Comparison of ENCODE assay signal across 8 cellular contexts in genomic region chr1:64268653-64269557, GRCh38.
A peak's percentile ranks its signal among the peaks of the same experiment; 100 is the strongest.
DNase-seq lines count a peak whose midpoint lies in the region; ATAC-seq and TF ChIP-seq lines count a peak whose summit lies in the region.

No MANE protein-coding gene starts in this region.

- H3K79me2 ChIP-seq in GM23338 (replicated peaks; ENCODE audit: insufficient read depth) (no peaks in the 10 kb centered on the region), hepatocyte (no peaks in the 10 kb centered on the region)

- ATAC-seq in GM23338: peak; percentile 91
- ATAC-seq in GM21825 (IDR thresholded peaks at IDR 0.05; ENCODE audit: unreplicated experiment): no peak

- no peaks in the 10 kb centered on the region for H3K9me2 ChIP-seq in GM23338 (ENCODE audit: insufficient read depth)
- H3K9me2 ChIP-seq in hepatocyte (replicated peaks; ENCODE audit: insufficient read depth): no peaks in the 10 kb centered on the region

- H3K27ac ChIP-seq in GM23338 (ENCODE audit: low read depth): no peak overlapping the region
- no peak overlapping the region for H3K27ac ChIP-seq in ascending aorta
- H3K27ac ChIP-seq in hepatocyte: peak overlapping the region; percentile 48
- H3K27ac ChIP-seq in spleen: peak overlapping the region in 1 of 8 donors; percentile 19

- intact Hi-C loops in Calu3 (cut with micrococcal nuclease; ENCODE audit: unreplicated experiment) (loop anchor here (1.0 to 5.0 kb wide), 4 partner anchors 133 to 555 kb away; no protein-coding TSS in a partner anchor), ascending aorta (cut with DNase I) (loop anchor here (1.0 to 2.0 kb wide), 3 partner anchors 405 to 556 kb away; no protein-coding TSS in a partner anchor), spleen (cut with DNase I; ENCODE audit: low total_unique reads) (loop anchor here (5.0 kb wide), 1 partner anchor 553 kb away; no protein-coding TSS in a partner anchor)

- BruUV-seq in Calu3 (replicated peaks; lab: Mats Ljungman, UMichigan): no TSS peak

- CTCF ChIA-PET in Calu3 (lab: Charles Lee): interaction anchor here (0.6 to 1.3 kb wide), 5 partner anchors 89 to 556 kb away, joined by 3 to 4 read pairs (median 3); no protein-coding TSS in a partner anchor

- peak overlapping the region; percentile 56; the same call in 1 of the 2 replicates for H2AFZ ChIP-seq in GM23338
- no peak overlapping the region for H2AFZ ChIP-seq in hepatocyte

- H3K4me3 ChIP-seq in GM23338 (no peak overlapping the region), ascending aorta (no peak overlapping the region), hepatocyte (no peak overlapping the region), spleen (no peak overlapping the region)

- H3K4me1 ChIP-seq in GM23338 (ENCODE audit: insufficient read depth) (peaks cover 3% of the 10 kb centered on the region; the same call in 1 of the 2 replicates), ascending aorta (no peaks in the 10 kb centered on the region), hepatocyte (ENCODE audit: insufficient read depth) (no peaks in the 10 kb centered on the region), spleen (peaks cover 0 to 7% (median 5%) of the 10 kb centered on the region in 6 donors)

- H3K27me3 Mint-ChIP-seq in Calu3 (ENCODE audit: unreplicated experiment) (peaks cover 1% of the 10 kb centered on the region), GM23338 (ENCODE audit: insufficient read depth, low read depth, poor library complexity) (no peaks in the 10 kb centered on the region)

- WGBS in hepatocyte (ENCODE audit: low lambda C conversion rate, missing lambda C conversion rate): 57% methylated on average over 23 of the region's 23 CpGs
- WGBS in spleen, 5 donors: 55 to 60% (median 58%) methylated on average over 23 of the region's 23 CpGs

- TF ChIP-seq CTCF in Calu3 (IDR thresholded peaks at IDR 0.05; ENCODE audit: unreplicated experiment): peak; percentile 85
- peak; percentile 78 to 89 for TF ChIP-seq CTCF in GM23338 (conservative IDR thresholded peaks at IDR 0.05; ENCODE audit: low read depth in 2 of 2)
- TF ChIP-seq CTCF in ascending aorta (IDR thresholded peaks at IDR 0.05): peak; percentile 62 to 81 (median 79)
- TF ChIP-seq CTCF in hepatocyte (IDR thresholded peaks at IDR 0.05; ENCODE audit: poor library complexity): peak; percentile 98
- TF ChIP-seq CTCF in spleen (IDR thresholded peaks at IDR 0.05 in 8 of 11, conservative IDR thresholded peaks at IDR 0.05 in 3 of 11): peak in 10 of 11 experiments; percentile 33 to 78 (median 64)

- no peak overlapping the region for H3K27ac Mint-ChIP-seq in Calu3 (ENCODE audit: unreplicated experiment)
- no peak overlapping the region for H3K27ac Mint-ChIP-seq in GM23338

- no peak overlapping the region for H3K4me2 ChIP-seq in GM23338
- no peak overlapping the region for H3K4me2 ChIP-seq in hepatocyte

- no peak for TF ChIP-seq POLR2A in spleen (IDR thresholded peaks at IDR 0.05)

- H3K36me3 Mint-ChIP-seq in Calu3 (ENCODE audit: insufficient read depth, unreplicated experiment) (no peaks in the 10 kb centered on the region), GM23338 (ENCODE audit: low read depth) (peaks cover 20% of the 10 kb centered on the region)

- no peaks in the 10 kb centered on the region for H4K20me1 ChIP-seq in GM23338 (replicated peaks; ENCODE audit: insufficient read depth)
- H4K20me1 ChIP-seq in hepatocyte (ENCODE audit: insufficient read depth, poor library complexity, severe bottlenecking): no peaks in the 10 kb centered on the region

- H3K36me3 ChIP-seq in GM23338 (ENCODE audit: insufficient read depth) (0 out of 2 replicates have a peak, but pooled peaks cover 7% of the 10 kb centered on the region), ascending aorta (no peaks in the 10 kb centered on the region), hepatocyte (replicated peaks; ENCODE audit: insufficient read depth, low read depth) (no peaks in the 10 kb centered on the region), spleen (no peaks in the 10 kb centered on the region)

- H3K9me3 Mint-ChIP-seq in Calu3 (ENCODE audit: low read depth, unreplicated experiment) (peaks cover 2% of the 10 kb centered on the region), GM23338 (peaks cover 20% of the 10 kb centered on the region)

- H3K27me3 ChIP-seq in GM23338 (ENCODE audit: insufficient read depth): no peaks in the 10 kb centered on the region
- H3K27me3 ChIP-seq in ascending aorta: no peaks in the 10 kb centered on the region
- H3K27me3 ChIP-seq in hepatocyte: no peaks in the 10 kb centered on the region
- no peaks in the 10 kb centered on the region for H3K27me3 ChIP-seq in spleen (replicated peaks in 1 of 7)

- H3K4me1 Mint-ChIP-seq in Calu3 (ENCODE audit: low read depth, unreplicated experiment): no peaks in the 10 kb centered on the region
- peaks cover 3% of the 10 kb centered on the region for H3K4me1 Mint-ChIP-seq in GM23338

- H3K9me3 ChIP-seq in ascending aorta: no peaks in the 10 kb centered on the region
- H3K9me3 ChIP-seq in hepatocyte (ENCODE audit: low read depth): no peaks in the 10 kb centered on the region
- peaks cover 0 to 4% (median 0%) of the 10 kb centered on the region in 8 donors for H3K9me3 ChIP-seq in spleen

- peak; percentile 78 for DNase-seq in Calu3
- DNase-seq in GM23338 (ENCODE audit: low spot score): peak; percentile 92
- peak; percentile 31 for DNase-seq in NCI-H1417 treated with DMSO at 0.1 percent for 48 hours (lab: John Stamatoyannopoulos, UW)
- DNase-seq in T follicular helper cell (ENCODE audit: low read depth): peak; percentile 53
- peak in 1 of 2 donors; percentile 72 for DNase-seq in ascending aorta (ENCODE audit: low spot score in 2 of 2)
- DNase-seq in hepatocyte (ENCODE audit: low spot score): peak; percentile 93
- no peak for DNase-seq in spleen

- H3F3A ChIP-seq in GM23338 (replicated peaks; ENCODE audit: low read depth): no peaks in the 10 kb centered on the region

- no peak overlapping the region for H3K4me3 Mint-ChIP-seq in Calu3 (ENCODE audit: low read depth, unreplicated experiment)
- no peak overlapping the region for H3K4me3 Mint-ChIP-seq in GM23338

TF ChIP-seq in GM23338, 12 proteins besides CTCF, POLR2A, EP300 and RAD21 (continues in another document):
- TF ChIP-seq CREB1 (CRISPR knock-in tag; IDR thresholded peaks at IDR 0.05; ENCODE audit: low read depth) (no peak), ZNF331 (CRISPR knock-in tag; IDR thresholded peaks at IDR 0.05; ENCODE audit: low read depth) (no peak), EZH2 (IDR thresholded peaks at IDR 0.05; ENCODE audit: low read depth, unreplicated experiment) (no peak), JUNB (IDR thresholded peaks at IDR 0.05; ENCODE audit: unreplicated experiment) (no peak), POLR2AphosphoS5 (IDR thresholded peaks at IDR 0.05; ENCODE audit: low read depth) (no peak), ZNF462 (CRISPR knock-in tag; IDR thresholded peaks at IDR 0.05) (no peak)
